ENCODE assay signal across 9 cellular contexts in the genomic region with DNA sequence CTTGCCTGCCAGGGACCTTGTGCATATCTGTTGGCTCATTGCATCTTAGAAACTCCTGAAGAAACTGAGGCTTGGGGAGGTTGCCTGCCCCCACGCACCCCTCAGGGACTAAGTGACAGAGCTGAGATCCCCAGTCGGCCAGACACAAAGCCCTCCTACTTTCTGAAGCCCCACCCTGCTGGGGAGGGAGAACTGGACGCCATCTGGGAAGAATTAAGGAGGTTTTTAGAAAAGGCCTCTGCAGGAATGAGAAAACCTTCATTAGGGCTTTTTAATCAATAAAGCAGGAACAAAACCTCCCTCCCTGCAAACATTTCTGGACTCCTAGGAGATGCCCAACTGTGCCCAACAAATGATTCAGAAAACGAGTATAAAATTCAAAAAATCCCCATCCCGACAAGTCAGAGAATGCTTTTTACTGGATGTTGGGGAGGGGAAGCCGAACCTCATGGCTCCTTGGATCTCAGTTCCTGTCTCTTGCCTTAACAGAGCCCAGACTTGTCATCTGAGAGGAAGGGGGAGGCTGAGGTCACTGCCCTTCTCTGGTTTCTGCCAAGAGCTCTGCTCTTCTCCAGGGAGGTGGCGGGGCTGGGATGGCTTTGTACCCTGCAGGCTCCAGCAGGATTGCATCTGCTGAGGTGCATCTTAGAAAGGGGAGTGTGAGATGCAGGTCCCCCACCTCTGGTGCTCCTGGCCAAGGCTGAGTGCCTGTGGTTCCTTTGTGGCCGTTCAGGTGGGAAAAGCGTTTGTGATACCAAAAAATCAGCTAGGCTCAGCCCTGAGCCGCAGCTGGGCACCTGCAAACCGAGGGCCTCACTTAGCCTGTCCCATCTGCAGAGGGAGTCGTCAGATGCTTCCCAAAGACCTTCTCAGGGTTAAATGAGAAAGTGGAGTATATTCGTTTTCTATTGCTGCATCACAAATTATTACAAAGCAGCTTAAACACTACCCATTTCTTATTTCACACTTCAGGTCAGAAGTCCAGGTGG.
A peak's percentile ranks its signal among the peaks of the same experiment; 100 is the strongest.
DNase-seq lines count a peak whose midpoint lies in the region; ATAC-seq and TF ChIP-seq lines count a peak whose summit lies in the region.
"Had no signal": no experiment of that assay in that cellular context is flagged by ENCODE, and none has a peak within 500 bp of the region (broad histone marks: within the 10 kb centered on the region; RNA-seq: fewer than 3 reads in every experiment).

No MANE protein-coding gene starts in this region.

- peak overlapping the region; percentile 53 for H3K9ac ChIP-seq in mesenchymal stem cell (ENCODE audit: low read length)

- peak overlapping the region in 1 of 2 experiments; percentile 76 for H3K23ac ChIP-seq in mesenchymal stem cell (ENCODE audit: low read length in 2 of 2)

- H3K4ac ChIP-seq in mesenchymal stem cell (ENCODE audit: low read depth in 1 of 2, low read length in 2 of 2): peak overlapping the region; percentile 94

- WGBS in mesenchymal stem cell: 35% methylated on average over 7 of the region's 13 CpGs

- peak; percentile 34 for ATAC-seq in upper lobe of right lung

- peak overlapping the region; percentile 90 to 95 for H3K18ac ChIP-seq in mesenchymal stem cell (ENCODE audit: low read depth in 1 of 2, low read length in 2 of 2)

- H3K27me3 ChIP-seq in dorsolateral prefrontal cortex (no peaks in the 10 kb centered on the region), mesenchymal stem cell (ENCODE audit: control insufficient read depth in 1 of 2, insufficient read depth in 1 of 2, low read length in 2 of 2) (no peaks in the 10 kb centered on the region), upper lobe of right lung (no peaks in the 10 kb centered on the region)

- no peaks in the 10 kb centered on the region for H3K79me1 ChIP-seq in mesenchymal stem cell (replicated peaks; ENCODE audit: low read length, poor library complexity, severe bottlenecking)

- H3K36me3 ChIP-seq in mesenchymal stem cell (ENCODE audit: control insufficient read depth in 1 of 2, insufficient read depth in 2 of 2, low read depth in 1 of 2, low read length in 2 of 2) (no peaks in the 10 kb centered on the region), upper lobe of right lung (no peaks in the 10 kb centered on the region)

- H3K4me3 ChIP-seq in dorsolateral prefrontal cortex (no peak overlapping the region), mesenchymal stem cell (ENCODE audit: insufficient read depth in 1 of 2, low read depth in 1 of 2, low read length in 2 of 2) (no peak overlapping the region), upper lobe of right lung (no peak overlapping the region)

- peak overlapping the region; percentile 97 for H4K8ac ChIP-seq in mesenchymal stem cell (ENCODE audit: low read length)

- peak overlapping the region; percentile 96 for H4K91ac ChIP-seq in mesenchymal stem cell (ENCODE audit: low read length)

- TF ChIP-seq CTCF in dorsolateral prefrontal cortex (IDR thresholded peaks at IDR 0.05 in 54 of 56, conservative IDR thresholded peaks at IDR 0.05 in 2 of 56; ENCODE audit: low read depth in 1 of 56, partially characterized antibody in 56 of 56) (no peak), upper lobe of right lung (IDR thresholded peaks at IDR 0.05) (no peak)

- H2BK5ac ChIP-seq in mesenchymal stem cell (ENCODE audit: low read depth, low read length, poor library complexity, severe bottlenecking): peak overlapping the region; percentile 53

- intact Hi-C loops in dorsolateral prefrontal cortex (cut with DNase I): loop anchor here in 1 of 2 donors (2.0 kb wide), 1 partner anchor 17 kb away; no protein-coding TSS in a partner anchor
- intact Hi-C loops in upper lobe of right lung (cut with DNase I): no loop called here

- H3K14ac ChIP-seq in mesenchymal stem cell (ENCODE audit: low read length in 2 of 2): peak overlapping the region in 1 of 2 experiments; percentile 57

- H2AFZ ChIP-seq in mesenchymal stem cell (ENCODE audit: low read depth, low read length): no peak overlapping the region

- peak overlapping the region; percentile 14 for H3K4me2 ChIP-seq in mesenchymal stem cell (ENCODE audit: low read length, poor library complexity, severe bottlenecking)

- H3K9me3 ChIP-seq in mesenchymal stem cell (ENCODE audit: control insufficient read depth, low read length): no peaks in the 10 kb centered on the region
- H3K9me3 ChIP-seq in upper lobe of right lung: no peaks in the 10 kb centered on the region

- H2AK5ac ChIP-seq in mesenchymal stem cell (ENCODE audit: low read length, severe bottlenecking): peak overlapping the region; percentile 82

- peaks cover 52% of the 10 kb centered on the region for H3K4me1 ChIP-seq in mesenchymal stem cell (ENCODE audit: control insufficient read depth, insufficient read depth, low read depth, low read length)
- H3K4me1 ChIP-seq in upper lobe of right lung: peaks cover 59% of the 10 kb centered on the region

- peak overlapping the region in 52 of 59 donors; percentile 1 to 87 (median 52) for H3K27ac ChIP-seq in dorsolateral prefrontal cortex
- H3K27ac ChIP-seq in mesenchymal stem cell (ENCODE audit: low read length, poor library complexity, severe bottlenecking): no peak overlapping the region
- H3K27ac ChIP-seq in upper lobe of right lung: peak overlapping the region; percentile 88
- H3K27ac ChIP-seq: 22Rv1 had no signal

- DNase-seq in DMS 273 (lab: John Stamatoyannopoulos, UW; ENCODE audit: unreplicated experiment) (peak; percentile 49), DMS 273 treated with DMSO at 0.1 percent for 48 hours (lab: John Stamatoyannopoulos, UW) (no peak), dorsolateral prefrontal cortex (peak in 4 of 10 donors; percentile 48 to 66 (median 65)), mesenchymal stem cell (peak; percentile 79), upper lobe of right lung (no peak), NCI-H524 treated with DMSO at 0.1 percent for 48 hours (lab: John Stamatoyannopoulos, UW) (no peak), T1000 (lab: John Stamatoyannopoulos, UW) (no peak), DMS79 (lab: John Stamatoyannopoulos, UW) (no peak)

- peak overlapping the region; percentile 98 for H2BK120ac ChIP-seq in mesenchymal stem cell (ENCODE audit: low read depth, low read length)

- H2BK15ac ChIP-seq in mesenchymal stem cell (ENCODE audit: low read depth, poor library complexity, severe bottlenecking): peak overlapping the region; percentile 27

- H2BK12ac ChIP-seq in mesenchymal stem cell (ENCODE audit: low read length in 2 of 2): peak overlapping the region; percentile 97 to 99

Comparison
In these comparisons a context has a peak if more than half of its experiments do, and no peak if none do; other contexts are left out.
1. DNase-seq: peak in DMS 273 (single experiment) and mesenchymal stem cell (single experiment); none in DMS 273 treated with DMSO at 0.1 percent for 48 hours (single experiment), upper lobe of right lung (single experiment), NCI-H524 treated with DMSO at 0.1 percent for 48 hours (single experiment), T1000 (single experiment) and DMS79 (single experiment).